ENCODE assay signal across 29 cellular contexts in genomic region chr22:44802071-44802700, GRCh38. TPM values are rescaled to one million over a fixed set of nuclear protein-coding genes. Genes with fewer than 3 reads are reported as not detected.
A peak's percentile ranks its signal among the peaks of the same experiment; 100 is the strongest.
DNase-seq lines count a peak whose midpoint lies in the region; ATAC-seq, FAIRE-seq and TF ChIP-seq lines count a peak whose summit lies in the region.
"Had no signal": no experiment of that assay in that cellular context is flagged by ENCODE, and none has a peak within 500 bp of the region (broad histone marks: within the 10 kb centered on the region; RNA-seq: fewer than 3 reads in every experiment).

No MANE protein-coding gene starts in this region.

- H3K36me3 ChIP-seq in K562 (ENCODE audit: control insufficient read depth, insufficient read depth, low read length): no peaks in the 10 kb centered on the region
- H3K36me3 ChIP-seq: BLaER1, HAP-1 had no signal

- no peaks in the 10 kb centered on the region for H3K9me3 Mint-ChIP-seq in activated CD4-positive, alpha-beta T cell treated with anti-CD3 and anti-CD28 coated beads for 36 hours (ENCODE audit: low read depth)
- H3K9me3 Mint-ChIP-seq: CD4-positive, alpha-beta T cell had no signal

- no peaks in the 10 kb centered on the region for H3K27me3 Mint-ChIP-seq in activated CD4-positive, alpha-beta T cell treated with anti-CD3 and anti-CD28 coated beads for 36 hours

- intact Hi-C loops in activated CD4-positive, alpha-beta T cell treated with anti-CD3 and anti-CD28 coated beads for 36 hours (cut with DNase I, micrococcal nuclease): no loop called here
- intact Hi-C loops in K562 (cut with micrococcal nuclease): no loop called here

- no peaks in the 10 kb centered on the region for H3K9me1 ChIP-seq in K562 (ENCODE audit: control insufficient read depth, insufficient read depth, low read length)

- in situ Hi-C loops in K562 (cut with MboI): loop anchor here (25.0 kb wide), 1 partner anchor 435 kb away; the partner anchor contains the start of gene KIAA0930

- H4K20me1 ChIP-seq in K562 (replicated peaks; ENCODE audit: control insufficient read depth, insufficient read depth, low read length): 0 out of 2 replicates have a peak, but pooled peaks cover 9% of the 10 kb centered on the region
- H4K20me1 ChIP-seq: BLaER1 had no signal

- POLR2A ChIA-PET in activated CD4-positive, alpha-beta T cell treated with anti-CD3 and anti-CD28 coated beads for 36 hours (lab: Charles Lee): no interaction called here
- POLR2A ChIA-PET in K562 (lab: Yijun Ruan, JAX): no interaction called here

- TF ChIP-seq CTCF in K562 (IDR thresholded peaks at IDR 0.05 in 2 of 3, conservative IDR thresholded peaks at IDR 0.05 in 1 of 3; ENCODE audit: insufficient read depth in 2 of 3, low read depth in 1 of 3, low read length in 3 of 3): no peak

- H3K9ac ChIP-seq in K562 (ENCODE audit: insufficient read depth in 1 of 2, low read depth in 2 of 2, low read length in 2 of 2): no peak overlapping the region
- H3K9ac ChIP-seq: BLaER1, GM23248 had no signal

- no peak overlapping the region for H3K27ac ChIP-seq in K562 (ENCODE audit: extremely low read depth, low read depth, low read length)
- H3K27ac ChIP-seq: 22Rv1, BLaER1, GM23248, SK-N-MC had no signal

- 4% methylated on average over 13 of the region's 14 CpGs for WGBS in K562 (ENCODE audit: insufficient coverage, low coverage, missing lambda C conversion rate)

- H3K4me1 ChIP-seq in K562 (replicated peaks in 1 of 2; ENCODE audit: control insufficient read depth in 2 of 2, insufficient read depth in 2 of 2, low read length in 2 of 2): no peaks in the 10 kb centered on the region; a peak in 3 of 5 replicates
- H3K4me1 ChIP-seq: BLaER1, Caco-2 had no signal

- no peak for TF ChIP-seq POLR2A in K562 (conservative IDR thresholded peaks at IDR 0.05)

- no peaks in the 10 kb centered on the region for H3K79me2 ChIP-seq in K562 (ENCODE audit: control insufficient read depth, insufficient read depth, low read length)

- H3K27ac Mint-ChIP-seq in activated CD4-positive, alpha-beta T cell treated with anti-CD3 and anti-CD28 coated beads for 36 hours: no peak overlapping the region
- H3K27ac Mint-ChIP-seq: CD4-positive, alpha-beta T cell had no signal

- no peak for FAIRE-seq in K562 (lab: Jason Lieb, UNC)
- FAIRE-seq: GM12892 had no signal

- ATAC-seq in activated CD4-positive, alpha-beta T cell treated with anti-CD3 and anti-CD28 coated beads for 36 hours: peak; percentile 23
- ATAC-seq in K562 (peak; percentile 71), GM19463 (IDR thresholded peaks at IDR 0.05; ENCODE audit: unreplicated experiment) (no peak), GM21423 (IDR thresholded peaks at IDR 0.05; ENCODE audit: unreplicated experiment) (no peak)
- peak; percentile 17 for ATAC-seq in stimulated activated naive CD8-positive, alpha-beta T cell treated with anti-CD3 and anti-CD28 coated beads, Interleukin-15, Interleukin-2, amounts not matched to agents 100 U/mL and 50 U/mL, for 24 hours

- no peaks in the 10 kb centered on the region for H3K36me3 Mint-ChIP-seq in activated CD4-positive, alpha-beta T cell treated with anti-CD3 and anti-CD28 coated beads for 36 hours (ENCODE audit: low read depth)

- no peak for TF ChIP-seq EP300 in K562 (IDR thresholded peaks at IDR 0.05; ENCODE audit: low read length)

- no peaks in the 10 kb centered on the region for H3K4me1 Mint-ChIP-seq in activated CD4-positive, alpha-beta T cell treated with anti-CD3 and anti-CD28 coated beads for 36 hours

- no peak overlapping the region for H3K4me3 Mint-ChIP-seq in activated CD4-positive, alpha-beta T cell treated with anti-CD3 and anti-CD28 coated beads for 36 hours
- H3K4me3 Mint-ChIP-seq: CD4-positive, alpha-beta T cell had no signal

- H3K4me2 ChIP-seq in K562 (ENCODE audit: insufficient read depth, low read length): no peak overlapping the region
- H3K4me2 ChIP-seq: BLaER1 had no signal

- CTCF ChIA-PET in activated CD4-positive, alpha-beta T cell treated with anti-CD3 and anti-CD28 coated beads for 36 hours (lab: Charles Lee): no interaction called here
- CTCF ChIA-PET in K562 (lab: Yijun Ruan, JAX; ENCODE audit: low intra/inter-chr PET ratio): interaction anchor here (0.7 kb wide), 1 partner anchor 294 kb away, joined by 3 read pairs; no protein-coding TSS in a partner anchor

- no TSS peak for BruUV-seq in K562 (replicated peaks; lab: Mats Ljungman, UMichigan)

- H3K9me3 ChIP-seq in K562 (replicated peaks; ENCODE audit: control insufficient read depth, insufficient read depth, low read depth, low read length): no peaks in the 10 kb centered on the region
- H3K9me3 ChIP-seq: BLaER1, Caco-2, HAP-1 had no signal

- no peak overlapping the region for H2AFZ ChIP-seq in K562 (ENCODE audit: low read depth, low read length)
- H2AFZ ChIP-seq: GM23248 had no signal

- H3K4me3 ChIP-seq in K562: no peak overlapping the region
- H3K4me3 ChIP-seq: BLaER1, GM23248, HAP-1, SK-N-MC had no signal

- DNase-seq in activated CD4-positive, alpha-beta T cell treated with anti-CD3 and anti-CD28 coated beads for 36 hours: peak; percentile 12
- DNase-seq in activated CD4-positive, alpha-beta T cell treated with anti-CD3 and anti-CD28 coated beads for 48 hours: no peak
- DNase-seq in M059J (ENCODE audit: low read depth) (peak; percentile 18), K562 (ENCODE audit: extremely low read depth in 1 of 4, low spot score in 3 of 4) (peak; percentile 12 to 22 (median 18)), H4 (ENCODE audit: low spot score) (no peak)
- DNase-seq in stimulated activated naive CD8-positive, alpha-beta T cell treated with anti-CD3 and anti-CD28 coated beads, Interleukin-15, Interleukin-2, amounts not matched to agents 100 U/mL and 50 U/mL, for 24 hours: no peak
- DNase-seq: ACHN; Caco-2; CD4-positive, alpha-beta T cell; DMS 273 treated with DMSO at 0.1 percent for 48 hours; DMS79 treated with DMSO at 0.1 percent for 48 hours; GM23248; IMR-90; MV-4-11; NCI-H1694; NCI-H2081 treated with DMSO at 0.1 percent for 48 hours; NCI-H2171 treated with DMSO at 0.1 percent for 48 hours; NCI-H446; NCI-H526; SHP77; SW 1271 had no signal

- H3K27me3 ChIP-seq in K562 (ENCODE audit: control insufficient read depth in 2 of 2, insufficient read depth in 2 of 2, low read length in 2 of 2): peaks cover 3 to 16% of the 10 kb centered on the region in 2 experiments; a peak in 2 of 5 replicates
- H3K27me3 ChIP-seq: BLaER1 had no signal

- no peak for TF ChIP-seq RAD21 in K562 (CRISPR knock-in tag; conservative IDR thresholded peaks at IDR 0.05 in 1 of 2, IDR thresholded peaks at IDR 0.05 in 1 of 2)

TF ChIP-seq in K562, 482 proteins besides CTCF, POLR2A, EP300 and RAD21:
- TF ChIP-seq IFI16 (CRISPR knock-in tag; IDR thresholded peaks at IDR 0.05): no peak
- peak; percentile 50 for TF ChIP-seq FOSL1 (tag; conservative IDR thresholded peaks at IDR 0.05)

RNA-seq across cellular contexts. Expression of gene ARHGAP8, which starts 49.8 kb away (rescaled TPM):
- total RNA-seq in activated CD4-positive, alpha-beta T cell treated with anti-CD3 and anti-CD28 coated beads for 36 hours: 1 to 10 TPM; 3.3 to 3.4 TPM
- total RNA-seq in M059J (2014; rRNA removed; shearing (Covaris generic)): not detected in 2 replicates
- total RNA-seq in K562 (2011; cell fraction: chromatin; rRNA removed; ENCODE audit: low replicate concordance): 8.0 and 13.9 TPM in 2 replicates
- 5.8 and 7.1 TPM in 2 replicates for total RNA-seq in K562 (2011; cell fraction: nucleolus; rRNA removed)
- total RNA-seq in K562 (2011; cell fraction: nucleoplasm; rRNA removed): 7.0 and 9.0 TPM in 2 replicates
- 0.36 and 0.78 TPM in 2 replicates for total RNA-seq in K562 (2014; rRNA removed)
- total RNA-seq in K562 (2014; rRNA removed; fragmentation: Illumina TruSeq; extraction: Trizol): 0.26 and 0.62 TPM in 2 replicates
- total RNA-seq in K562 (2015; rRNA removed; fragmentation: Illumina TruSeq; extraction: Trizol): 0.30 and 0.43 TPM in 2 replicates
- 1.5 and 2.2 TPM in 2 replicates for total RNA-seq in K562 (2021)
- 0.77 and 1.5 TPM in 2 replicates for polyA plus RNA-seq in K562 (2011; rRNA removed)
- polyA plus RNA-seq in K562 (2011; cell fraction: cytosol; rRNA removed): 1.2 and 1.3 TPM in 2 replicates
- polyA plus RNA-seq in K562 (2011; cell fraction: nucleus; rRNA removed): 2.4 and 3.8 TPM in 2 replicates
- 0.48 and 1.4 TPM in 2 replicates for polyA plus RNA-seq in K562 (2012)
- polyA plus RNA-seq in K562 (2014; fragmentation: Illumina TruSeq; extraction: Trizol): 0.74 and 0.75 TPM in 2 replicates
- polyA plus RNA-seq in K562 (2014; fragmentation: Nextera tagmentation; extraction: Ambion mirVana): under 1 TPM; 0.15 to 0.18 TPM
- polyA plus RNA-seq in K562 (2014; rRNA removed): 1.1 and 1.5 TPM in 2 replicates
- polyA minus RNA-seq in K562 (2011; rRNA and poly(A)+ RNA removed): 0.18 and 0.42 TPM in 2 replicates
- not detected in 2 replicates for polyA minus RNA-seq in K562 (2011; cell fraction: cytosol; rRNA and poly(A)+ RNA removed)
- 0.54 and 1.4 TPM in 2 replicates for polyA minus RNA-seq in K562 (2011; cell fraction: nucleus; rRNA and poly(A)+ RNA removed)
- total RNA-seq in H4 (2014; rRNA removed; shearing (Covaris generic)): 2.5 TPM in 1 of 2 replicates, not detected in the other
- total RNA-seq: OCI-LY7 had no signal
- polyA plus RNA-seq: GM23248 had no signal

Comparison
In these comparisons a context has a peak if more than half of its experiments do, and no peak if none do; other contexts are left out.
1. DNase-seq: peak in activated CD4-positive, alpha-beta T cell treated with anti-CD3 and anti-CD28 coated beads for 36 hours (single experiment), M059J (single experiment) and K562 (4 of 4); none in activated CD4-positive, alpha-beta T cell treated with anti-CD3 and anti-CD28 coated beads for 48 hours (single experiment), stimulated activated naive CD8-positive, alpha-beta T cell treated with anti-CD3 and anti-CD28 coated beads, Interleukin-15, Interleukin-2, amounts not matched to agents 100 U/mL and 50 U/mL, for 24 hours (single experiment) and H4 (single experiment).
2. ATAC-seq: peak in activated CD4-positive, alpha-beta T cell treated with anti-CD3 and anti-CD28 coated beads for 36 hours (single experiment), K562 (single experiment) and stimulated activated naive CD8-positive, alpha-beta T cell treated with anti-CD3 and anti-CD28 coated beads, Interleukin-15, Interleukin-2, amounts not matched to agents 100 U/mL and 50 U/mL, for 24 hours (single experiment); none in GM19463 (single experiment) and GM21423 (single experiment).